In the genomic region with DNA sequence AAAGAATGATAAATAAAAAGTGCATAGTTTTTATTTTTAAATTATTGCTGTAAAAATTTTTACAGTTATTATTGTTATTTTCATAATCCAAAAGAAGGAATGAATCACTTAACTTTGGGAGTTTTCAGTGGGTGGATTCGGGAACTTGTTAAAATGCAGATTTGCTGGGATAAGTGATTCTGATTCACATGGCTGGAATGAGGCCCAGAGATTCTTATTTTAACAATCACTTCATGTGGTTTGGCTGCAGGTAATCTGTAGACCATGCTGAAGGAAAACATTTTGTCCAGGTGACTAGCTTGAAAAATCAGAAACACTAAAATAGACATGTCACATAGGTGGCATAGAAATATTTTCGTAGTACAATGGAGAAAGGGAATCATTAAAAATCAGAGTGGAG, we compare ENCODE assay signal across 21 cellular contexts. TPM values are rescaled to one million over a fixed set of nuclear protein-coding genes. Genes with fewer than 3 reads are reported as not detected.
DNase-seq lines count a peak whose midpoint lies in the region; ATAC-seq, FAIRE-seq and TF ChIP-seq lines count a peak whose summit lies in the region.
"Had no signal": no experiment of that assay in that cellular context is flagged by ENCODE, and none has a peak within 500 bp of the region (broad histone marks: within the 10 kb centered on the region; RNA-seq: fewer than 3 reads in every experiment).

No MANE protein-coding gene starts in this region.

- H3K9me3 Mint-ChIP-seq in activated CD4-positive, alpha-beta memory T cell treated with anti-CD3 and anti-CD28 coated beads, Interleukin-2, amount 10 ng/mL, durations not matched to agents 7 days and 5 days: peaks cover 10% of the 10 kb centered on the region

- POLR2A ChIA-PET in activated CD4-positive, alpha-beta memory T cell treated with anti-CD3 and anti-CD28 coated beads, Interleukin-2, amount 10 ng/mL, durations not matched to agents 7 days and 5 days (lab: Charles Lee): no interaction called here

- TF ChIP-seq CTCF in fibroblast of the aortic adventitia (IDR thresholded peaks at IDR 0.05; ENCODE audit: insufficient read depth, low read length): no peak

- no peaks in the 10 kb centered on the region for H3K4me1 Mint-ChIP-seq in activated CD4-positive, alpha-beta memory T cell treated with anti-CD3 and anti-CD28 coated beads, Interleukin-2, amount 10 ng/mL, durations not matched to agents 7 days and 5 days
- H3K4me1 Mint-ChIP-seq: naive thymus-derived CD8-positive, alpha-beta T cell had no signal

- ATAC-seq in SK-N-SH treated with all-trans-retinoic acid at 6 μM for 48 hours: no peak
- ATAC-seq in GM18498 (IDR thresholded peaks at IDR 0.05; ENCODE audit: unreplicated experiment): no peak
- ATAC-seq: left cardiac atrium; naive thymus-derived CD8-positive, alpha-beta T cell; psoas muscle had no signal

- H3K36me3 Mint-ChIP-seq in activated CD4-positive, alpha-beta memory T cell treated with anti-CD3 and anti-CD28 coated beads, Interleukin-2, amount 10 ng/mL, durations not matched to agents 7 days and 5 days (ENCODE audit: low read depth): peaks cover 59% of the 10 kb centered on the region

- H3K27me3 Mint-ChIP-seq in activated CD4-positive, alpha-beta memory T cell treated with anti-CD3 and anti-CD28 coated beads, Interleukin-2, amount 10 ng/mL, durations not matched to agents 7 days and 5 days: no peaks in the 10 kb centered on the region
- H3K27me3 Mint-ChIP-seq: CD4-positive, CD25-positive, alpha-beta regulatory T cell; naive thymus-derived CD8-positive, alpha-beta T cell had no signal

- H3K4me3 ChIP-seq in fibroblast of the aortic adventitia (ENCODE audit: low read depth, low read length): no peak overlapping the region
- H3K4me3 ChIP-seq: psoas muscle, uterus had no signal

- FAIRE-seq in GM18507 (lab: Jason Lieb, UNC): peak; percentile 41
- FAIRE-seq: H1 had no signal

- DNase-seq in GM18507 (ENCODE audit: extremely low spot score, insufficient read length, low read depth): no peak
- DNase-seq in fibroblast of the aortic adventitia (ENCODE audit: low read depth): peak; percentile 62
- peak; percentile 36 for DNase-seq in stromal cell of bone marrow (ENCODE audit: low read depth)
- DNase-seq in activated CD4-positive, alpha-beta memory T cell treated with anti-CD3 and anti-CD28 coated beads, Interleukin-2, amount 10 ng/mL, durations not matched to agents 7 days and 5 days: no peak
- no peak for DNase-seq in activated naive CD4-positive, alpha-beta T cell treated with Interleukin-2 at 50 U/mL for 16 hours
- DNase-seq: activated CD4-positive, alpha-beta T cell treated with anti-CD3 and anti-CD28 coated beads, Interleukin-2, amount 50 U/mL, for 1 hour; brain microvascular endothelial cell; CD4-positive, CD25-positive, alpha-beta regulatory T cell; effector memory CD4-positive, alpha-beta T cell; GDM1; glutamatergic neuron; left cardiac atrium; naive thymus-derived CD8-positive, alpha-beta T cell; NCI-H187; NCI-H526; psoas muscle; stimulated activated CD4-positive, alpha-beta T cell treated with anti-CD3 and anti-CD28 coated beads, Interleukin-2, amount 100 ng/mL, for 48 hours; uterus had no signal

- CTCF ChIA-PET in activated CD4-positive, alpha-beta memory T cell treated with anti-CD3 and anti-CD28 coated beads, Interleukin-2, amount 10 ng/mL, durations not matched to agents 7 days and 5 days (lab: Charles Lee): no interaction called here

- no peak overlapping the region for H3K4me3 Mint-ChIP-seq in activated CD4-positive, alpha-beta memory T cell treated with anti-CD3 and anti-CD28 coated beads, Interleukin-2, amount 10 ng/mL, durations not matched to agents 7 days and 5 days
- H3K4me3 Mint-ChIP-seq: CD4-positive, CD25-positive, alpha-beta regulatory T cell; naive thymus-derived CD8-positive, alpha-beta T cell had no signal

- no peak overlapping the region for H3K27ac Mint-ChIP-seq in activated CD4-positive, alpha-beta memory T cell treated with anti-CD3 and anti-CD28 coated beads, Interleukin-2, amount 10 ng/mL, durations not matched to agents 7 days and 5 days
- H3K27ac Mint-ChIP-seq: naive thymus-derived CD8-positive, alpha-beta T cell had no signal

TF ChIP-seq in SK-N-SH treated with all-trans-retinoic acid at 6 μM for 48 hours, 23 proteins besides CTCF, POLR2A, EP300 and RAD21:
- TF ChIP-seq ZNF8 (CRISPR knock-in tag; IDR thresholded peaks at IDR 0.05) (no peak), TOX (CRISPR knock-in tag; IDR thresholded peaks at IDR 0.05; ENCODE audit: borderline replicate concordance) (no peak), GLIS3 (CRISPR knock-in tag; IDR thresholded peaks at IDR 0.05) (no peak), POU6F1 (CRISPR knock-in tag; IDR thresholded peaks at IDR 0.05; ENCODE audit: borderline replicate concordance, low read depth) (no peak), ISL1 (CRISPR knock-in tag; IDR thresholded peaks at IDR 0.05) (0 out of 2 replicates have a peak, but pooled peaks have one; percentile 23), ZFP3 (CRISPR knock-in tag; IDR thresholded peaks at IDR 0.05) (no peak), TSHZ2 (CRISPR knock-in tag; IDR thresholded peaks at IDR 0.05) (no peak), PPARA (CRISPR knock-in tag; IDR thresholded peaks at IDR 0.05; ENCODE audit: borderline replicate concordance) (no peak)
TF ChIP-seq in SK-N-SH treated with all-trans-retinoic acid at 6 μM for 48 hours: peak in this region for 1.

RNA-seq across cellular contexts. Expression of gene CROT, which starts 13.9 kb away (rescaled TPM):
- total RNA-seq in fibroblast of the aortic adventitia (ENCODE audit: low replicate concordance): 25.9 and 31.4 TPM in 2 replicates
- 10 to 100 TPM in 1 of 2 experiments, 1 to 10 TPM in 1; 9.5 to 12.6 TPM for total RNA-seq in activated CD4-positive, alpha-beta memory T cell treated with anti-CD3 and anti-CD28 coated beads, Interleukin-2, amount 10 ng/mL, durations not matched to agents 7 days and 5 days

Comparison
In these comparisons a context has a peak if more than half of its experiments do, and no peak if none do; other contexts are left out.
1. DNase-seq: peak in fibroblast of the aortic adventitia (single experiment) and stromal cell of bone marrow (single experiment); none in GM18507 (single experiment), activated CD4-positive, alpha-beta memory T cell treated with anti-CD3 and anti-CD28 coated beads, Interleukin-2, amount 10 ng/mL, durations not matched to agents 7 days and 5 days (single experiment) and activated naive CD4-positive, alpha-beta T cell treated with Interleukin-2 at 50 U/mL for 16 hours (single experiment).